Comparison of ENCODE assay signal across 2 cellular contexts in genomic region chr3:165895919-165896318, GRCh38.
TF ChIP-seq lines count a peak whose summit lies in the region.

No MANE protein-coding gene starts in this region.

TF ChIP-seq in A549, 52 proteins besides CTCF, POLR2A, EP300 and RAD21 (continued from another document):
- TF ChIP-seq HMGXB4 (CRISPR knock-in tag; IDR thresholded peaks at IDR 0.05; ENCODE audit: borderline replicate concordance) = no peak
- TF ChIP-seq MAZ (IDR thresholded peaks at IDR 0.05; ENCODE audit: borderline replicate concordance, low read depth, low read length) = no peak
- no peak for TF ChIP-seq EHMT2 (IDR thresholded peaks at IDR 0.05; ENCODE audit: low read depth)
- TF ChIP-seq NR3C1 (IDR thresholded peaks at IDR 0.05) = no peak
- no peak for TF ChIP-seq MYC (IDR thresholded peaks at IDR 0.05; ENCODE audit: borderline replicate concordance, low read length)
- no peak for TF ChIP-seq MAX (IDR thresholded peaks at IDR 0.05)
- no peak for TF ChIP-seq SMC3 (IDR thresholded peaks at IDR 0.05)

TF ChIP-seq in H1, 55 proteins besides CTCF, POLR2A, EP300 and RAD21 (continued from another document):
- TF ChIP-seq MAX (IDR thresholded peaks at IDR 0.05) = no peak
